Comparison of ENCODE assay signal across 12 cellular contexts in the genomic region with DNA sequence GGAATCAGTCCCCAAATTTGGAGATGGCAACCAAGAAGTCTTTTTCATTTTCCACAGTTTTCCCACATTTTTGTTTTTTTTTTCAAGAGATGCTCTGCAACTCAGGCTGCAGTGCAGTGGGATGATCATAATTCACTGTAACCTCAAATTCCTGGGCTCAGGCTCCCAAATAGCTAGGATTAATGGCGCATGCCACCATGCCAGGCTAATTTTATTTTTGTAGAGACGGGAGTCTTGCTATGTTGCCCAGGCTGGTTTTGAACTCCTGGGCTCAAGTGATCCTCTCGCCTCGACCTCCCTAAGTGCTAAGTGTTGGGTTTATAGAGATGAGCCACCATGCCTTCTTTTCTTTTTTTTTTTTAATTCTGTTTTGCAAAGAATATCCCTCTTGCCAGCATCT. TPM values are rescaled to one million over a fixed set of nuclear protein-coding genes. Genes with fewer than 3 reads are reported as not detected.
DNase-seq lines count a peak whose midpoint lies in the region; ATAC-seq and TF ChIP-seq lines count a peak whose summit lies in the region.
"Had no signal": no experiment of that assay in that cellular context is flagged by ENCODE, and none has a peak within 500 bp of the region (broad histone marks: within the 10 kb centered on the region; RNA-seq: fewer than 3 reads in every experiment).

No MANE protein-coding gene starts in this region.

- no peak for ATAC-seq in activated CD8-positive, alpha-beta memory T cell treated with anti-CD3 and anti-CD28 coated beads, Interleukin-2, amount 10 ng/mL, durations not matched to agents 7 days and 5 days
- no peak for ATAC-seq in memory B cell (ENCODE audit: low read depth)
- ATAC-seq in GM19455 (IDR thresholded peaks at IDR 0.05; ENCODE audit: unreplicated experiment) = no peak

- no peak overlapping the region for H3K4me3 ChIP-seq in stomach
- H3K4me3 ChIP-seq: upper lobe of left lung had no signal

- H3K27me3 Mint-ChIP-seq in activated CD8-positive, alpha-beta memory T cell treated with anti-CD3 and anti-CD28 coated beads, Interleukin-2, amount 10 ng/mL, durations not matched to agents 7 days and 5 days = no peaks in the 10 kb centered on the region
- no peaks in the 10 kb centered on the region for H3K27me3 Mint-ChIP-seq in activated CD4-positive, alpha-beta memory T cell treated with anti-CD3 and anti-CD28 coated beads for 36 hours
- H3K27me3 Mint-ChIP-seq in memory B cell = no peaks in the 10 kb centered on the region

- intact Hi-C loops in activated CD4-positive, alpha-beta memory T cell treated with anti-CD3 and anti-CD28 coated beads for 36 hours (cut with micrococcal nuclease) = no loop called here
- intact Hi-C loops in stomach (cut with DNase I; ENCODE audit: low total_unique reads) = no loop called here

- peaks cover 18 to 49% (median 33%) of the 10 kb centered on the region in 4 donors for H3K4me1 ChIP-seq in stomach

- TF ChIP-seq POLR2A in stomach (IDR thresholded peaks at IDR 0.05) = no peak

- H3K27ac Mint-ChIP-seq in activated CD8-positive, alpha-beta memory T cell treated with anti-CD3 and anti-CD28 coated beads, Interleukin-2, amount 10 ng/mL, durations not matched to agents 7 days and 5 days = peak overlapping the region; percentile 72
- peak overlapping the region; percentile 98 for H3K27ac Mint-ChIP-seq in activated CD4-positive, alpha-beta memory T cell treated with anti-CD3 and anti-CD28 coated beads for 36 hours
- H3K27ac Mint-ChIP-seq in memory B cell = peak overlapping the region; percentile 100

- WGBS in stomach, 5 donors = 87 to 95% (median 91%) methylated on average over 4 of the region's 4 CpGs

- POLR2A ChIA-PET in activated CD4-positive, alpha-beta memory T cell treated with anti-CD3 and anti-CD28 coated beads for 36 hours (lab: Charles Lee) = interaction anchor here (0.5 to 8.6 kb wide), 7 partner anchors 13 to 37 kb away, joined by 3 to 108 read pairs (median 4); no protein-coding TSS in a partner anchor

- no peaks in the 10 kb centered on the region for H3K36me3 Mint-ChIP-seq in activated CD8-positive, alpha-beta memory T cell treated with anti-CD3 and anti-CD28 coated beads, Interleukin-2, amount 10 ng/mL, durations not matched to agents 7 days and 5 days
- H3K36me3 Mint-ChIP-seq in activated CD4-positive, alpha-beta memory T cell treated with anti-CD3 and anti-CD28 coated beads for 36 hours = peaks cover 5% of the 10 kb centered on the region
- H3K36me3 Mint-ChIP-seq in memory B cell = peaks cover 2% of the 10 kb centered on the region

- H3K4me3 Mint-ChIP-seq in activated CD8-positive, alpha-beta memory T cell treated with anti-CD3 and anti-CD28 coated beads, Interleukin-2, amount 10 ng/mL, durations not matched to agents 7 days and 5 days = no peak overlapping the region
- no peak overlapping the region for H3K4me3 Mint-ChIP-seq in activated CD4-positive, alpha-beta memory T cell treated with anti-CD3 and anti-CD28 coated beads for 36 hours
- no peak overlapping the region for H3K4me3 Mint-ChIP-seq in memory B cell

- CTCF ChIA-PET in activated CD8-positive, alpha-beta memory T cell treated with anti-CD3 and anti-CD28 coated beads, Interleukin-2, amount 10 ng/mL, durations not matched to agents 7 days and 5 days (lab: Charles Lee) = interaction anchor here (1.0 to 5.2 kb wide), 7 partner anchors 9 to 398 kb away, joined by 3 to 41 read pairs (median 5); no protein-coding TSS in a partner anchor
- CTCF ChIA-PET in activated CD4-positive, alpha-beta memory T cell treated with anti-CD3 and anti-CD28 coated beads for 36 hours (lab: Charles Lee) = interaction anchor here (0.6 to 1.5 kb wide), 3 partner anchors 9 to 34 kb away, joined by 3 to 4 read pairs (median 3); no protein-coding TSS in a partner anchor

- H3K9me3 ChIP-seq in stomach = no peaks in the 10 kb centered on the region
- H3K9me3 ChIP-seq: upper lobe of left lung had no signal

- no peaks in the 10 kb centered on the region for H3K9me3 Mint-ChIP-seq in activated CD8-positive, alpha-beta memory T cell treated with anti-CD3 and anti-CD28 coated beads, Interleukin-2, amount 10 ng/mL, durations not matched to agents 7 days and 5 days (ENCODE audit: low read depth)
- H3K9me3 Mint-ChIP-seq in activated CD4-positive, alpha-beta memory T cell treated with anti-CD3 and anti-CD28 coated beads for 36 hours = no peaks in the 10 kb centered on the region
- peaks cover 2% of the 10 kb centered on the region for H3K9me3 Mint-ChIP-seq in memory B cell

- DNase-seq in activated CD8-positive, alpha-beta memory T cell treated with anti-CD3 and anti-CD28 coated beads, Interleukin-2, amount 10 ng/mL, durations not matched to agents 7 days and 5 days = no peak
- no peak for DNase-seq in activated CD8-positive, alpha-beta memory T cell treated with anti-CD3 and anti-CD28 coated beads, Interleukin-2, amount 50 U/mL, for 4 hours
- no peak for DNase-seq in activated CD4-positive, alpha-beta memory T cell treated with anti-CD3 and anti-CD28 coated beads for 36 hours
- no peak for DNase-seq in memory B cell (ENCODE audit: low spot score in 2 of 2)
- DNase-seq in stomach = no peak
- DNase-seq in stimulated activated CD4-positive, alpha-beta T cell treated with anti-CD3 and anti-CD28 coated beads, Interleukin-1b, Interleukin-23, amount 100 ng/mL, for 48 hours = no peak
- DNase-seq in NCI-H146 (lab: John Stamatoyannopoulos, UW) = no peak
- DNase-seq: activated CD4-positive, alpha-beta T cell treated with anti-CD3 and anti-CD28 coated beads, Interleukin-2, amount 50 U/mL, for 1 hour; effector memory CD4-positive, alpha-beta T cell; NCI-H2081 treated with DMSO at 0.1 percent for 48 hours; upper lobe of left lung had no signal

- no peak for TF ChIP-seq EP300 in stomach (IDR thresholded peaks at IDR 0.05)

- no peaks in the 10 kb centered on the region for H3K36me3 ChIP-seq in stomach
- H3K36me3 ChIP-seq: upper lobe of left lung had no signal

- peaks cover 66% of the 10 kb centered on the region for H3K4me1 Mint-ChIP-seq in activated CD8-positive, alpha-beta memory T cell treated with anti-CD3 and anti-CD28 coated beads, Interleukin-2, amount 10 ng/mL, durations not matched to agents 7 days and 5 days
- peaks cover 51% of the 10 kb centered on the region for H3K4me1 Mint-ChIP-seq in activated CD4-positive, alpha-beta memory T cell treated with anti-CD3 and anti-CD28 coated beads for 36 hours (ENCODE audit: low read depth)
- H3K4me1 Mint-ChIP-seq in memory B cell = peaks cover 44% of the 10 kb centered on the region

- H3K27me3 ChIP-seq in stomach = no peaks in the 10 kb centered on the region
- H3K27me3 ChIP-seq: upper lobe of left lung had no signal

- H3K27ac ChIP-seq in stomach = peak overlapping the region in 3 of 5 donors; percentile 98 to 99 (median 99)

- no peak for TF ChIP-seq CTCF in stomach (IDR thresholded peaks at IDR 0.05)

RNA-seq across cellular contexts. Expression of a gene that starts 35.2 kb away (rescaled TPM):
- 100 to 1,000 TPM; 429 to 464 TPM for total RNA-seq in activated CD8-positive, alpha-beta memory T cell treated with anti-CD3 and anti-CD28 coated beads, Interleukin-2, amount 10 ng/mL, durations not matched to agents 7 days and 5 days
- total RNA-seq in activated CD4-positive, alpha-beta memory T cell treated with anti-CD3 and anti-CD28 coated beads for 36 hours = 100 to 1,000 TPM; 444 to 449 TPM
- 100 to 1,000 TPM in 3 of 5 donors, 10 to 100 TPM in 1, 1 to 10 TPM in 1; 9.3 to 164 (median 120) TPM for total RNA-seq in stomach
- polyA plus RNA-seq in stomach = 100 to 1,000 TPM; 199 to 296 (median 251) TPM
